9 cellular contexts compared by ENCODE assay signal in genomic region chr15:88255496-88256171, GRCh38. TPM values are rescaled to one million over a fixed set of nuclear protein-coding genes. Genes with fewer than 3 reads are reported as not detected.
DNase-seq lines count a peak whose midpoint lies in the region; ATAC-seq, FAIRE-seq and TF ChIP-seq lines count a peak whose summit lies in the region.
"Had no signal": no experiment of that assay in that cellular context is flagged by ENCODE, and none has a peak within 500 bp of the region (broad histone marks: within the 10 kb centered on the region; RNA-seq: fewer than 3 reads in every experiment).

No MANE protein-coding gene starts in this region.

- no peak overlapping the region for H3K27ac Mint-ChIP-seq in activated CD4-positive, alpha-beta T cell treated with anti-CD3 and anti-CD28 coated beads, Interleukin-2, amount 10 ng/mL, durations not matched to agents 7 days and 5 days

- H3K9me3 Mint-ChIP-seq in activated CD4-positive, alpha-beta T cell treated with anti-CD3 and anti-CD28 coated beads, Interleukin-2, amount 10 ng/mL, durations not matched to agents 7 days and 5 days = no peaks in the 10 kb centered on the region

- RAD21 ChIA-PET in GM12878 (lab: Charles Lee; ENCODE audit: unreplicated experiment) = no interaction called here

- no peak for DNase-seq in activated CD4-positive, alpha-beta T cell treated with anti-CD3 and anti-CD28 coated beads, Interleukin-2, amount 10 ng/mL, durations not matched to agents 7 days and 5 days
- no peak for DNase-seq in activated CD4-positive, alpha-beta T cell treated with anti-CD3 and anti-CD28 coated beads for 48 hours
- DNase-seq in GM12878 (ENCODE audit: low read depth, low spot score) (no peak), kidney epithelial cell (ENCODE audit: low read depth) (no peak), testis (peak; percentile 43), NCI-H446 treated with DMSO at 0.1 percent for 48 hours (lab: John Stamatoyannopoulos, UW) (no peak), activated gamma-delta T cell treated with Interleukin-2 at 50 U/mL for 16 hours (no peak)

- no peak overlapping the region for H3K4me3 ChIP-seq in GM12878
- H3K4me3 ChIP-seq in kidney epithelial cell (ENCODE audit: low read depth, low read length) = peak overlapping the region; percentile 18
- peak overlapping the region; percentile 4 to 14 for H3K4me3 ChIP-seq in testis

- no peak overlapping the region for H3K27ac ChIP-seq in GM12878 (ENCODE audit: control insufficient read depth, insufficient read depth)
- no peak overlapping the region for H3K27ac ChIP-seq in testis
- H3K27ac ChIP-seq: VCaP had no signal

- H3K36me3 ChIP-seq in GM12878 (ENCODE audit: control insufficient read depth in 2 of 2, insufficient read depth in 2 of 2, low read length in 1 of 2) (no peaks in the 10 kb centered on the region), kidney epithelial cell (ENCODE audit: control insufficient read depth, insufficient read depth, low read length) (no peaks in the 10 kb centered on the region), testis (ENCODE audit: low read depth, missing control alignments) (no peaks in the 10 kb centered on the region)

- TF ChIP-seq EP300 in GM12878 (IDR thresholded peaks at IDR 0.05; ENCODE audit: borderline replicate concordance in 1 of 2, control insufficient read depth in 1 of 2, low read depth in 2 of 2, low read length in 2 of 2) = no peak

- peak overlapping the region; percentile 48 for H3K4me3 Mint-ChIP-seq in activated CD4-positive, alpha-beta T cell treated with anti-CD3 and anti-CD28 coated beads, Interleukin-2, amount 10 ng/mL, durations not matched to agents 7 days and 5 days

- WGBS in GM12878 (ENCODE audit: insufficient coverage, insufficient replicate concordance, low lambda C conversion rate, missing lambda C conversion rate) = 13% methylated on average over 36 of the region's 54 CpGs
- WGBS in testis, 2 donors = 0 to 1% methylated on average over 20 to 38 of the region's 54 CpGs

- H3K9ac ChIP-seq in GM12878 (ENCODE audit: control insufficient read depth, insufficient read depth, low read length) = no peak overlapping the region

- ATAC-seq in GM12878 (no peak), GM18870 (IDR thresholded peaks at IDR 0.05; ENCODE audit: unreplicated experiment) (no peak)

- no peak for TF ChIP-seq RAD21 in GM12878 (IDR thresholded peaks at IDR 0.05; ENCODE audit: insufficient read depth, low read depth, low read length)

- no peak overlapping the region for H3K4me2 ChIP-seq in GM12878 (ENCODE audit: control insufficient read depth, insufficient read depth)

- no peaks in the 10 kb centered on the region for H3K36me3 Mint-ChIP-seq in activated CD4-positive, alpha-beta T cell treated with anti-CD3 and anti-CD28 coated beads, Interleukin-2, amount 10 ng/mL, durations not matched to agents 7 days and 5 days (ENCODE audit: low read depth)

- no TSS peak for BruUV-seq in GM12878 (replicated peaks; lab: Mats Ljungman, UMichigan)

- intact Hi-C loops in GM12878 (cut with micrococcal nuclease; ENCODE audit: unreplicated experiment) = no loop called here
- intact Hi-C loops in testis (cut with DNase I; ENCODE audit: low total_unique reads) = no loop called here

- peaks cover 63% of the 10 kb centered on the region for H3K27me3 Mint-ChIP-seq in activated CD4-positive, alpha-beta T cell treated with anti-CD3 and anti-CD28 coated beads, Interleukin-2, amount 10 ng/mL, durations not matched to agents 7 days and 5 days

- POLR2A ChIA-PET in activated CD4-positive, alpha-beta T cell treated with anti-CD3 and anti-CD28 coated beads, Interleukin-2, amount 10 ng/mL, durations not matched to agents 7 days and 5 days (lab: Charles Lee) = no interaction called here
- POLR2A ChIA-PET in GM12878 (lab: Charles Lee) = no interaction called here

- no peak for FAIRE-seq in GM12878 (lab: Jason Lieb, UNC)

- H3K9me3 ChIP-seq in GM12878 (replicated peaks; ENCODE audit: control insufficient read depth, insufficient read depth, low read length) = no peaks in the 10 kb centered on the region
- no peaks in the 10 kb centered on the region for H3K9me3 ChIP-seq in testis

- H3K4me1 Mint-ChIP-seq in activated CD4-positive, alpha-beta T cell treated with anti-CD3 and anti-CD28 coated beads, Interleukin-2, amount 10 ng/mL, durations not matched to agents 7 days and 5 days = peaks cover 17% of the 10 kb centered on the region

- TF ChIP-seq POLR2A in GM12878 (IDR thresholded peaks at IDR 0.05; ENCODE audit: low read depth, low read length) (no peak), testis (IDR thresholded peaks at IDR 0.05) (no peak)

- no peaks in the 10 kb centered on the region for H3K79me2 ChIP-seq in GM12878 (ENCODE audit: control insufficient read depth, insufficient read depth, low read length)

- H3K27me3 ChIP-seq in GM12878 (replicated peaks in 1 of 2; ENCODE audit: control insufficient read depth in 2 of 2, insufficient read depth in 2 of 2, low read length in 1 of 2) = peaks cover 11 to 17% of the 10 kb centered on the region in 2 experiments
- peaks cover 51% of the 10 kb centered on the region for H3K27me3 ChIP-seq in kidney epithelial cell (ENCODE audit: control insufficient read depth, insufficient read depth, low read length)
- H3K27me3 ChIP-seq in testis = no peaks in the 10 kb centered on the region

- no peak for TF ChIP-seq CTCF in GM12878 (IDR thresholded peaks at IDR 0.05 in 2 of 3, conservative IDR thresholded peaks at IDR 0.05 in 1 of 3; ENCODE audit: control insufficient read depth in 2 of 3, extremely low read depth in 1 of 3, insufficient read depth in 1 of 3, low read depth in 3 of 3, low read length in 3 of 3)
- TF ChIP-seq CTCF in kidney epithelial cell (IDR thresholded peaks at IDR 0.05; ENCODE audit: insufficient read depth, low read length, poor library complexity, severe bottlenecking) = no peak
- no peak for TF ChIP-seq CTCF in testis (IDR thresholded peaks at IDR 0.05)

- no peaks in the 10 kb centered on the region for H3K4me1 ChIP-seq in GM12878 (ENCODE audit: control insufficient read depth, insufficient read depth, low read length)
- H3K4me1 ChIP-seq in testis = peaks cover 9% of the 10 kb centered on the region

- CTCF ChIA-PET in activated CD4-positive, alpha-beta T cell treated with anti-CD3 and anti-CD28 coated beads, Interleukin-2, amount 10 ng/mL, durations not matched to agents 7 days and 5 days (lab: Charles Lee) = no interaction called here
- CTCF ChIA-PET in GM12878 (lab: Yijun Ruan, JAX) = no interaction called here

- SMC1A ChIA-PET in GM12878 (lab: Charles Lee; ENCODE audit: uncharacterized antibody, unreplicated experiment) = no interaction called here

- H2AFZ ChIP-seq in GM12878 (ENCODE audit: control insufficient read depth, low read depth, low read length) = no peak overlapping the region

- in situ Hi-C loops in GM12878 (cut with MboI) = no loop called here

- no peaks in the 10 kb centered on the region for H4K20me1 ChIP-seq in GM12878 (ENCODE audit: control insufficient read depth, insufficient read depth)

TF ChIP-seq in GM12878, 131 proteins besides CTCF, POLR2A, EP300 and RAD21:
- TF ChIP-seq SUZ12 (IDR thresholded peaks at IDR 0.05; ENCODE audit: unreplicated experiment) (peak; percentile 86), EZH2 (IDR thresholded peaks at IDR 0.05; ENCODE audit: borderline replicate concordance, control insufficient read depth, low read depth, low read length) (0 out of 2 replicates have a peak, but pooled peaks have one; percentile 35), SMAD5 (IDR thresholded peaks at IDR 0.05; ENCODE audit: low read depth) (no peak), STAT1 (conservative IDR thresholded peaks at IDR 0.05) (no peak), TCF7 (IDR thresholded peaks at IDR 0.05; ENCODE audit: borderline replicate concordance) (no peak)

RNA-seq across cellular contexts. Expression of gene NTRK3, which starts 0.9 kb away (rescaled TPM):
- not detected for total RNA-seq in activated CD4-positive, alpha-beta T cell treated with anti-CD3 and anti-CD28 coated beads, Interleukin-2, amount 10 ng/mL, durations not matched to agents 7 days and 5 days
- total RNA-seq in GM12878 (2013; cell fraction: nucleolus; rRNA removed) = not detected in 2 replicates
- total RNA-seq in GM12878 (2014; rRNA removed) (not detected in 2 replicates), GM12878 (2014; rRNA removed; fragmentation: Illumina TruSeq; extraction: Trizol) (not detected in 2 replicates), GM12878 (2021) (not detected in 2 replicates), kidney epithelial cell (0.34 TPM in 1 of 2 replicates, not detected in the other), testis (10 to 100 TPM; 10.7 to 24.6 TPM)
- not detected for polyA plus RNA-seq in GM12878 (2011; ENCODE audit: low read depth)
- polyA plus RNA-seq in GM12878 (2011; rRNA removed) (not detected in 2 replicates), GM12878 (2014; fragmentation: Illumina TruSeq; extraction: Trizol) (not detected in 2 replicates), GM12878 (2014; fragmentation: Nextera tagmentation; extraction: Ambion mirVana) (not detected), GM12878 (2014; rRNA removed) (not detected in 2 replicates), GM12878 (2016; fragmentation: Nextera tagmentation; extraction: Ambion mirVana) (not detected), testis (ENCODE audit: insufficient read depth, low read depth, low replicate concordance) (40.6 TPM)
- not detected in 2 replicates for polyA plus RNA-seq in GM12878 (2011; cell fraction: cytosol; rRNA removed)
- polyA plus RNA-seq in GM12878 (2011; cell fraction: nucleus; rRNA removed) = not detected in 2 replicates
- polyA plus RNA-seq in GM12878 (2012) = not detected in 2 replicates
- polyA minus RNA-seq in GM12878 (2011; rRNA and poly(A)+ RNA removed) = not detected in 2 replicates
- polyA minus RNA-seq in GM12878 (2011; cell fraction: cytosol; rRNA and poly(A)+ RNA removed) = not detected in 2 replicates
- polyA minus RNA-seq in GM12878 (2011; cell fraction: nucleus; rRNA and poly(A)+ RNA removed) = not detected in 2 replicates
